ENCODE assay signal across 23 cellular contexts in the genomic region with DNA sequence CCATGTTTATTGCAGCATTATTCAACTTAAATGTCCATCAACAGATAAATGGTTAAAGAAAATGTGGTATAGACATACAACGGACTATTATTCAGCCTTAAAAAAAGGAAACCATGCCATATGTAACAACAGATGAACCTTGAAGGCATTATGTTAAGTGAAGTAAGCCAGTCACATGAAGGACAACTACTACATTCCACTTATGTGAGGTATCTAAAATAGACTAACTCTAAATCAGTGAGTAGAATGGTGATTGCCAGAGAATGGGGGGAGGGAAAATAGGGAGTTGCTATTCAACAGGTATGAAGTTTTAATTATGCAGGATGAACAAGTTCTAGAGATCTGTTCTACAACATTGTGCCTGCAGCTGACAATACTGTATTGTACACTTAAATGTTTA. TPM values are rescaled to one million over a fixed set of nuclear protein-coding genes. Genes with fewer than 3 reads are reported as not detected.
A peak's percentile ranks its signal among the peaks of the same experiment; 100 is the strongest.
DNase-seq lines count a peak whose midpoint lies in the region; ATAC-seq, FAIRE-seq and TF ChIP-seq lines count a peak whose summit lies in the region.
"Had no signal": no experiment of that assay in that cellular context is flagged by ENCODE, and none has a peak within 500 bp of the region (broad histone marks: within the 10 kb centered on the region; RNA-seq: fewer than 3 reads in every experiment).

No MANE protein-coding gene starts in this region.

- peak; percentile 76 for ATAC-seq in Right ventricle myocardium superior (ENCODE audit: poor library complexity)
- ATAC-seq: T-cell had no signal

- FAIRE-seq in urothelium cell line (lab: Jason Lieb, UNC), result peak; percentile 92
- FAIRE-seq: D721Med had no signal

- DNase-seq in Right ventricle myocardium superior, result no peak
- no peak for DNase-seq in right atrium auricular region (ENCODE audit: low spot score)
- DNase-seq in adipocyte (ENCODE audit: low read depth), result peak; percentile 33
- peak; percentile 7 for DNase-seq in glomerular visceral epithelial cell (ENCODE audit: extremely low spot score)
- DNase-seq in urothelium cell line (ENCODE audit: low spot score), result no peak
- DNase-seq in G401 (ENCODE audit: low spot score), result no peak
- DNase-seq in NCI-H1436 treated with DMSO at 0.1 percent for 48 hours (lab: John Stamatoyannopoulos, UW), result no peak
- DNase-seq in Ammon's horn (ENCODE audit: low spot score), result no peak
- DNase-seq: activated CD4-positive, alpha-beta T cell treated with anti-CD3 and anti-CD28 coated beads, Interleukin-2, amount 50 U/mL, for 1 hour; activated effector memory CD4-positive, alpha-beta T cell treated with anti-CD3 and anti-CD28 coated beads, Interleukin-2, amount 50 U/mL, for 16 hours; adrenal gland; effector CD4-positive, alpha-beta T cell; GF-D8; hypothalamus; NCI-H1105 treated with DMSO at 0.1 percent for 48 hours; NCI-H524; spleen; stimulated activated CD4-positive, alpha-beta T cell treated with anti-CD3 and anti-CD28 coated beads, Interleukin-4, amount 100 ng/mL, for 4 hours; T-cell had no signal

- TF ChIP-seq CTCF in right atrium auricular region (IDR thresholded peaks at IDR 0.05), result no peak

- H3K4me3 ChIP-seq in right atrium auricular region, result no peak overlapping the region
- no peak overlapping the region for H3K4me3 ChIP-seq in adipocyte (ENCODE audit: low read length)
- H3K4me3 ChIP-seq: adrenal gland, spleen had no signal

- peak overlapping the region in 1 of 2 donors; percentile 24 for H3K27ac ChIP-seq in right atrium auricular region
- H3K27ac ChIP-seq: adrenal gland, C4-2B, KMS-11, RWPE1, spleen had no signal

- intact Hi-C loops in Right ventricle myocardium superior (cut with DNase I), result no loop called here

- no peaks in the 10 kb centered on the region for H3K27me3 ChIP-seq in right atrium auricular region
- H3K27me3 ChIP-seq in adipocyte (replicated peaks; ENCODE audit: control insufficient read depth, insufficient read depth, low read length), result no peaks in the 10 kb centered on the region
- H3K27me3 ChIP-seq: adrenal gland, spleen had no signal

- H3K9me3 ChIP-seq in right atrium auricular region, result no peaks in the 10 kb centered on the region
- no peaks in the 10 kb centered on the region for H3K9me3 ChIP-seq in adipocyte (ENCODE audit: control insufficient read depth, low read length)
- H3K9me3 ChIP-seq: adrenal gland had no signal

- in situ Hi-C loops in G401 (cut with HindIII; ENCODE audit: low sequenced_read_pairs), result no loop called here

- no peak overlapping the region for H3K9ac ChIP-seq in adipocyte (ENCODE audit: low read length)
- H3K9ac ChIP-seq: KMS-11 had no signal

- H3K36me3 ChIP-seq in right atrium auricular region (no peaks in the 10 kb centered on the region), adipocyte (ENCODE audit: control insufficient read depth, insufficient read depth, low read length, severe bottlenecking) (peaks cover 12% of the 10 kb centered on the region)
- H3K36me3 ChIP-seq: adrenal gland had no signal

- H3K4me1 ChIP-seq in right atrium auricular region (peaks cover 0 to 34% of the 10 kb centered on the region in 2 donors), adipocyte (ENCODE audit: control insufficient read depth, insufficient read depth, low read length) (peaks cover 29% of the 10 kb centered on the region)

RNA-seq across cellular contexts. Expression of a gene that starts 10.1 kb away (rescaled TPM):
- total RNA-seq in Right ventricle myocardium superior, result 18.6 TPM
- 10 to 100 TPM; 63.2 to 65.0 TPM for total RNA-seq in right atrium auricular region
- total RNA-seq in G401 (2014; rRNA removed; shearing (Covaris generic)), result 63.6 and 129 TPM in 2 replicates

Comparison
In these comparisons a context has a peak if more than half of its experiments do, and no peak if none do; other contexts are left out.
1. DNase-seq: peak in adipocyte (single experiment) and glomerular visceral epithelial cell (single experiment); none in Right ventricle myocardium superior (single experiment), right atrium auricular region (single experiment), urothelium cell line (single experiment), G401 (single experiment), NCI-H1436 treated with DMSO at 0.1 percent for 48 hours (single experiment) and Ammon's horn (single experiment).